In the genomic region with DNA sequence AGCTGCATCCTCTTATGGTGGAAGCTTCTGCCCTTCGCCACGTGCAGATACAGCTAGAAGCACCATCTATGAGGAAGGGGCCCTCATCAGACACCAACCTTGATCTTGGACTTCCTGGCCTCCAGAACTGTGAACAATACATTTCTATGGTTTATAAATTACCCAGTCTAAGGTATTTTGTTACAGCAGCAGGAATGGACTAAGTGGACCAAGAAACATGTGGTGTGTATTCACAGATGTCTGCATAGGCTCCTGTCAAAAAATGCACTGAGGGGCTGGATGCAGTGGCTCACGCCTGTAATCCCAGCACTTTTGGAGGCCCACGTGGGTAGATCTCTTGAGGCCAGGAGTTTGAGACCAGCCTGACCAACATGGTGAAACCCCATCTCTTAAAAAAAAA, we compare ENCODE assay signal across 1 cellular context.
TF ChIP-seq lines count a peak whose summit lies in the region.

No MANE protein-coding gene starts in this region.

TF ChIP-seq in HepG2, 621 proteins besides CTCF, POLR2A, EP300 and RAD21:
- TF ChIP-seq ZNF12 (CRISPR knock-in tag; IDR thresholded peaks at IDR 0.05), result peak; percentile 93
- TF ChIP-seq SRSF4 (IDR thresholded peaks at IDR 0.05; ENCODE audit: low read depth, low read length, poor library complexity, severe bottlenecking), result no peak
- TF ChIP-seq ZGPAT (CRISPR knock-in tag; IDR thresholded peaks at IDR 0.05), result no peak
- TF ChIP-seq, protein P1, sequence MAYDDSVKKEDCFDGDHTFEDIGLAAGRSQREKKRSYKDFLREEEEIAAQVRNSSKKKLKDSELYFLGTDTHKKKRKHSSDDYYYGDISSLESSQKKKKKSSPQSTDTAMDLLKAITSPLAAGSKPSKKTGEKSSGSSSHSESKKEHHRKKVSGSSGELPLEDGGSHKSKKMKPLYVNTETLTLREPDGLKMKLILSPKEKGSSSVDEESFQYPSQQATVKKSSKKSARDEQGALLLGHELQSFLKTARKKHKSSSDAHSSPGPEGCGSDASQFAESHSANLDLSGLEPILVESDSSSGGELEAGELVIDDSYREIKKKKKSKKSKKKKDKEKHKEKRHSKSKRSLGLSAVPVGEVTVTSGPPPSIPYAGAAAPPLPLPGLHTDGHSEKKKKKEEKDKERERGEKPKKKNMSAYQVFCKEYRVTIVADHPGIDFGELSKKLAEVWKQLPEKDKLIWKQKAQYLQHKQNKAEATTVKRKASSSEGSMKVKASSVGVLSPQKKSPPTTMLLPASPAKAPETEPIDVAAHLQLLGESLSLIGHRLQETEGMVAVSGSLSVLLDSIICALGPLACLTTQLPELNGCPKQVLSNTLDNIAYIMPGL (CRISPR knock-in tag; IDR thresholded peaks at IDR 0.05; ENCODE audit: borderline replicate concordance in 1 of 2, low read depth in 1 of 2), result no peak
- no peak for TF ChIP-seq DNMT1 (CRISPR knock-in tag; IDR thresholded peaks at IDR 0.05)
- no peak for TF ChIP-seq ZNF543 (CRISPR knock-in tag; IDR thresholded peaks at IDR 0.05)
- no peak for TF ChIP-seq SYNCRIP (IDR thresholded peaks at IDR 0.05; ENCODE audit: insufficient read depth, low read depth, low read length)
- TF ChIP-seq ELF4 (CRISPR knock-in tag; IDR thresholded peaks at IDR 0.05; ENCODE audit: borderline replicate concordance), result no peak
